ENCODE assay signal across 19 cellular contexts in the genomic region with DNA sequence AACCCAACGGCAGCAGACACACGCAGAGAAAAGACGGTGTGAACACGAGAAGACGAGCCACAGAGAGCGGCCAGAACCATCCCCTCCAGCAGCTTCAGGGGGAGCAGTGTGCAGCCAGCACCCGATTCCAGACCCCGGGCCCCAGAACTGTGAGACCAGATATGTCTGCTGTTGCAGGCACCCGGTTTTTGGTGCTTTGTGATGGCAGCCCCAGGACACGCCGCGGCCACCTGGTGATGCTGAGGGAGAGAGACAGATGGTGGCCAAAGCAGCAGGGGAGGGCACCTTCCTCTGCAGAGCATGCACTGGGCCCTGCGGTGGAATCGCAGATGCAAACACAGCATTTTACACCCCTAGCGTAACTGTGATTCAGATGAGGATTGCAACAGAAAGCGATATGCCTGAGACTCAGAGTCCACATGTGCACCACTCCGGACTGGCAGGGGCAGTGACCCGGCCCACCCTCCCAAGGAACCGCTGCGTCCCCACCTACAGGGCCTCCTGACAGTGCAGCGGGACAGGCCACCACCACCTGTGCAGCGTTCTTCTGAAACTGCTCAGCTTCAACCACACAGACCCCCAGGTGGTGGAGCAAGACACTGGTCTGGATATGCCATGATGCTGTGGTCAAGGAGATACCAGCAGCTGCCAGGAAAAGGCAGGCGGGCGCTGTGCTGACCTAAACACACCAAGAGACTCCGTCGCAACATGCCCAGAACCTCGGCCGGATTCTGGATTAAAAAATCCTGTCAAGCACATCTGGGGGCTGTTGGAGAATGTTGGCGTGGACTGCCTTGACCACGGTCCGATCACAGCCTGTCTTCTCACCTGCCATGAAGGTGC. TPM values are rescaled to one million over a fixed set of nuclear protein-coding genes. Genes with fewer than 3 reads are reported as not detected.
DNase-seq lines count a peak whose midpoint lies in the region; ATAC-seq, FAIRE-seq and TF ChIP-seq lines count a peak whose summit lies in the region.
"Had no signal": no experiment of that assay in that cellular context is flagged by ENCODE, and none has a peak within 500 bp of the region (broad histone marks: within the 10 kb centered on the region; RNA-seq: fewer than 3 reads in every experiment).

No MANE protein-coding gene starts in this region.

- H4K20me1 ChIP-seq in H9 (ENCODE audit: control insufficient read depth, insufficient read depth, insufficient read length), result peaks cover 4% of the 10 kb centered on the region

- TF ChIP-seq CTCF in H9 (conservative IDR thresholded peaks at IDR 0.05) (no peak), right atrium auricular region (IDR thresholded peaks at IDR 0.05) (no peak)

- no peak overlapping the region for H3K4me3 Mint-ChIP-seq in activated CD8-positive, alpha-beta memory T cell treated with anti-CD3 and anti-CD28 coated beads, Interleukin-2, amount 10 ng/mL, durations not matched to agents 7 days and 5 days
- H3K4me3 Mint-ChIP-seq in H9, result no peak overlapping the region
- H3K4me3 Mint-ChIP-seq: naive thymus-derived CD4-positive, alpha-beta T cell; stimulated activated naive CD8-positive, alpha-beta T cell treated with anti-CD3 and anti-CD28 coated beads, Interleukin-15, Interleukin-2, amounts not matched to agents 100 ng/mL and 50 ng/mL, for 24 hours had no signal

- no peak overlapping the region for H3K18ac ChIP-seq in H9 (ENCODE audit: insufficient read length, low read depth, low read length)

- H3K27ac ChIP-seq in H9 (ENCODE audit: insufficient read length, low read depth, low read length) (no peak overlapping the region), right atrium auricular region (peak overlapping the region; percentile 82 to 84)
- H3K27ac ChIP-seq: SJSA1 had no signal

- CTCF ChIA-PET in activated CD8-positive, alpha-beta memory T cell treated with anti-CD3 and anti-CD28 coated beads, Interleukin-2, amount 10 ng/mL, durations not matched to agents 7 days and 5 days (lab: Charles Lee), result no interaction called here

- no peak overlapping the region for H3K4me2 ChIP-seq in H9 (ENCODE audit: insufficient read depth, insufficient read length, low read length)

- H3K23ac ChIP-seq in H9 (ENCODE audit: insufficient read length, low read depth, low read length), result no peak overlapping the region

- no peak for FAIRE-seq in GM19239 (lab: Jason Lieb, UNC)
- FAIRE-seq: colon had no signal

- H3K23me2 ChIP-seq in H9 (ENCODE audit: insufficient read length, low read depth, low read length, poor library complexity, severe bottlenecking), result no peaks in the 10 kb centered on the region

- no peak overlapping the region for H3K4ac ChIP-seq in H9 (ENCODE audit: low read depth, low read length)

- no peak overlapping the region for H2AFZ ChIP-seq in H9 (ENCODE audit: low read length)

- H2BK120ac ChIP-seq in H9 (ENCODE audit: low read depth, low read length, poor library complexity, severe bottlenecking), result no peak overlapping the region

- H3K79me2 ChIP-seq in H9 (ENCODE audit: insufficient read depth, low read length), result no peaks in the 10 kb centered on the region

- no peak overlapping the region for H2BK12ac ChIP-seq in H9 (ENCODE audit: insufficient read length, low read depth, low read length)

- no peak overlapping the region for H3K4me3 ChIP-seq in right atrium auricular region
- H3K4me3 ChIP-seq: esophagus muscularis mucosa, HAP-1, left lung, SJSA1 had no signal

- no peak overlapping the region for H3K56ac ChIP-seq in H9 (ENCODE audit: insufficient read length, low read depth, low read length)

- H4K8ac ChIP-seq in H9 (replicated peaks; ENCODE audit: insufficient read length, low read depth, low read length), result no peak overlapping the region

- H4K91ac ChIP-seq in H9 (ENCODE audit: insufficient read length, low read depth, low read length), result peak overlapping the region; percentile 84

- no peaks in the 10 kb centered on the region for H3K4me1 ChIP-seq in H9 (ENCODE audit: insufficient read depth, low read length)
- H3K4me1 ChIP-seq in right atrium auricular region, result peaks cover 0 to 66% of the 10 kb centered on the region in 2 donors
- H3K4me1 ChIP-seq: HAP-1 had no signal

- WGBS in H9 (ENCODE audit: extremely low coverage, insufficient read length, low lambda C conversion rate), result no CpG with 5 or more reads among the region's 31 CpGs

- no peak overlapping the region for H2BK15ac ChIP-seq in H9 (ENCODE audit: low read depth, low read length)

- H2BK20ac ChIP-seq in H9 (ENCODE audit: low read depth, low read length, poor library complexity, severe bottlenecking), result no peak overlapping the region

- no peaks in the 10 kb centered on the region for H3K36me3 Mint-ChIP-seq in activated CD8-positive, alpha-beta memory T cell treated with anti-CD3 and anti-CD28 coated beads, Interleukin-2, amount 10 ng/mL, durations not matched to agents 7 days and 5 days
- peaks cover 0 to 6% (median 0%) of the 10 kb centered on the region in 3 experiments; a peak in 2 of 7 replicates for H3K36me3 Mint-ChIP-seq in H9 (ENCODE audit: insufficient read depth in 1 of 3, low read depth in 3 of 3)

- H3K79me1 ChIP-seq in H9 (ENCODE audit: insufficient read depth, low read depth, low read length, poor library complexity, severe bottlenecking), result no peaks in the 10 kb centered on the region

- H3K4me1 Mint-ChIP-seq in activated CD8-positive, alpha-beta memory T cell treated with anti-CD3 and anti-CD28 coated beads, Interleukin-2, amount 10 ng/mL, durations not matched to agents 7 days and 5 days, result peaks cover 7% of the 10 kb centered on the region
- peaks cover 0 to 6% of the 10 kb centered on the region in 2 experiments; a peak in 1 of 4 replicates for H3K4me1 Mint-ChIP-seq in H9

- no peak overlapping the region for H4K5ac ChIP-seq in H9 (ENCODE audit: insufficient read length, low read depth, low read length)

- H3T11ph ChIP-seq in H9 (ENCODE audit: low read length), result no peak overlapping the region

- H3K9ac ChIP-seq in H9 (ENCODE audit: extremely low read depth, insufficient read length, low read length), result no peak overlapping the region

- no peaks in the 10 kb centered on the region for H3K9me3 Mint-ChIP-seq in activated CD8-positive, alpha-beta memory T cell treated with anti-CD3 and anti-CD28 coated beads, Interleukin-2, amount 10 ng/mL, durations not matched to agents 7 days and 5 days (ENCODE audit: low read depth)
- peaks cover 4 to 13% of the 10 kb centered on the region in 2 experiments; a peak in 4 of 5 replicates for H3K9me3 Mint-ChIP-seq in H9
- H3K9me3 Mint-ChIP-seq: naive thymus-derived CD4-positive, alpha-beta T cell; stimulated activated naive CD8-positive, alpha-beta T cell treated with anti-CD3 and anti-CD28 coated beads, Interleukin-15, Interleukin-2, amounts not matched to agents 100 ng/mL and 50 ng/mL, for 24 hours had no signal

- H3K27me3 Mint-ChIP-seq in activated CD8-positive, alpha-beta memory T cell treated with anti-CD3 and anti-CD28 coated beads, Interleukin-2, amount 10 ng/mL, durations not matched to agents 7 days and 5 days, result peaks cover 3% of the 10 kb centered on the region
- peaks cover 7% of the 10 kb centered on the region for H3K27me3 Mint-ChIP-seq in H9 (ENCODE audit: low read depth)
- H3K27me3 Mint-ChIP-seq: naive thymus-derived CD4-positive, alpha-beta T cell had no signal

- no peak overlapping the region for H2AK5ac ChIP-seq in H9 (ENCODE audit: insufficient read length, low read length)

- DNase-seq in activated CD8-positive, alpha-beta memory T cell treated with anti-CD3 and anti-CD28 coated beads for 24 hours, result peak; percentile 58
- no peak for DNase-seq in activated CD8-positive, alpha-beta memory T cell treated with anti-CD3 and anti-CD28 coated beads, Interleukin-2, amount 10 ng/mL, durations not matched to agents 7 days and 5 days
- peak; percentile 25 for DNase-seq in H9
- DNase-seq in right atrium auricular region (ENCODE audit: low spot score), result no peak
- peak; percentile 17 for DNase-seq in retina
- no peak for DNase-seq in cortex of kidney (lab: John Stamatoyannopoulos, UW)
- DNase-seq in GM19239 (ENCODE audit: insufficient read length, low spot score), result no peak
- DNase-seq in activated CD4-positive, alpha-beta T cell treated with anti-CD3 and anti-CD28 coated beads, Interleukin-2, amount 50 U/mL, for 4 hours, result no peak
- DNase-seq: Calu3; naive thymus-derived CD4-positive, alpha-beta T cell; NCI-H1092; NCI-H2227 treated with DMSO at 0.1 percent for 48 hours had no signal

- H3K9me3 ChIP-seq in H9 (ENCODE audit: control insufficient read depth, low read depth, low read length) (no peaks in the 10 kb centered on the region), right atrium auricular region (no peaks in the 10 kb centered on the region)
- H3K9me3 ChIP-seq: esophagus muscularis mucosa, HAP-1, left lung had no signal

- H3K27ac Mint-ChIP-seq in activated CD8-positive, alpha-beta memory T cell treated with anti-CD3 and anti-CD28 coated beads, Interleukin-2, amount 10 ng/mL, durations not matched to agents 7 days and 5 days, result no peak overlapping the region
- no peak overlapping the region for H3K27ac Mint-ChIP-seq in H9
- H3K27ac Mint-ChIP-seq: naive thymus-derived CD4-positive, alpha-beta T cell; stimulated activated naive CD8-positive, alpha-beta T cell treated with anti-CD3 and anti-CD28 coated beads, Interleukin-15, Interleukin-2, amounts not matched to agents 100 ng/mL and 50 ng/mL, for 24 hours had no signal

- H3K27me3 ChIP-seq in H9 (ENCODE audit: insufficient read depth, low read length) (no peaks in the 10 kb centered on the region), right atrium auricular region (no peaks in the 10 kb centered on the region)
- H3K27me3 ChIP-seq: esophagus muscularis mucosa, left lung had no signal

- H2BK5ac ChIP-seq in H9 (ENCODE audit: insufficient read length, low read length), result no peak overlapping the region

- H3K36me3 ChIP-seq in right atrium auricular region, result peaks cover 4% of the 10 kb centered on the region
- H3K36me3 ChIP-seq: left lung, SJSA1 had no signal

- no peak for ATAC-seq in activated CD8-positive, alpha-beta memory T cell treated with anti-CD3 and anti-CD28 coated beads, Interleukin-2, amount 10 ng/mL, durations not matched to agents 7 days and 5 days
- ATAC-seq: naive thymus-derived CD4-positive, alpha-beta T cell had no signal

- H3K14ac ChIP-seq in H9 (ENCODE audit: insufficient read depth, low read length), result peak overlapping the region; percentile 33

RNA-seq across cellular contexts. Expression of gene ZDHHC11B, which starts 23.9 kb away (rescaled TPM):
- under 1 TPM in 1 of 2 experiments, not detected in 1; 0.21 TPM for total RNA-seq in activated CD8-positive, alpha-beta memory T cell treated with anti-CD3 and anti-CD28 coated beads, Interleukin-2, amount 10 ng/mL, durations not matched to agents 7 days and 5 days
- total RNA-seq in H9 (2021), result 0.86 and 1.4 TPM in 2 replicates
- total RNA-seq in right atrium auricular region, result 1 to 10 TPM; 4.0 to 7.5 TPM
- total RNA-seq: renal cortical epithelial cell, SJSA1 had no signal

Comparison
In these comparisons a context has a peak if more than half of its experiments do, and no peak if none do; other contexts are left out.
1. DNase-seq: peak in activated CD8-positive, alpha-beta memory T cell treated with anti-CD3 and anti-CD28 coated beads for 24 hours (single experiment), H9 (single experiment) and retina (single experiment); none in activated CD8-positive, alpha-beta memory T cell treated with anti-CD3 and anti-CD28 coated beads, Interleukin-2, amount 10 ng/mL, durations not matched to agents 7 days and 5 days (single experiment), right atrium auricular region (single experiment), cortex of kidney (single experiment), GM19239 (single experiment) and activated CD4-positive, alpha-beta T cell treated with anti-CD3 and anti-CD28 coated beads, Interleukin-2, amount 50 U/mL, for 4 hours (0 of 2).